In genomic region chr17:56913867-56914640, GRCh38 we compare ENCODE assay signal across 8 cellular contexts. TPM values are rescaled to one million over a fixed set of nuclear protein-coding genes. Genes with fewer than 3 reads are reported as not detected.
DNase-seq lines count a peak whose midpoint lies in the region; ATAC-seq and TF ChIP-seq lines count a peak whose summit lies in the region.

A gene with protein sequence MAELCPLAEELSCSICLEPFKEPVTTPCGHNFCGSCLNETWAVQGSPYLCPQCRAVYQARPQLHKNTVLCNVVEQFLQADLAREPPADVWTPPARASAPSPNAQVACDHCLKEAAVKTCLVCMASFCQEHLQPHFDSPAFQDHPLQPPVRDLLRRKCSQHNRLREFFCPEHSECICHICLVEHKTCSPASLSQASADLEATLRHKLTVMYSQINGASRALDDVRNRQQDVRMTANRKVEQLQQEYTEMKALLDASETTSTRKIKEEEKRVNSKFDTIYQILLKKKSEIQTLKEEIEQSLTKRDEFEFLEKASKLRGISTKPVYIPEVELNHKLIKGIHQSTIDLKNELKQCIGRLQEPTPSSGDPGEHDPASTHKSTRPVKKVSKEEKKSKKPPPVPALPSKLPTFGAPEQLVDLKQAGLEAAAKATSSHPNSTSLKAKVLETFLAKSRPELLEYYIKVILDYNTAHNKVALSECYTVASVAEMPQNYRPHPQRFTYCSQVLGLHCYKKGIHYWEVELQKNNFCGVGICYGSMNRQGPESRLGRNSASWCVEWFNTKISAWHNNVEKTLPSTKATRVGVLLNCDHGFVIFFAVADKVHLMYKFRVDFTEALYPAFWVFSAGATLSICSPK (minus strand): TSS chr17:56914049. CDS start chr17:56913988, 61 bp downstream.

- TF ChIP-seq CTCF in C4-2B (conservative IDR thresholded peaks at IDR 0.05) (no peak), right lobe of liver (IDR thresholded peaks at IDR 0.05) (no peak)

- 0% methylated on average over 14 of the region's 63 CpGs for WGBS in right lobe of liver (ENCODE audit: insufficient coverage, low coverage, low lambda C conversion rate, missing lambda C conversion rate)

- DNase-seq in NCI-H774 (lab: John Stamatoyannopoulos, UW) (peak; percentile 84), dermis microvascular lymphatic vessel endothelial cell (ENCODE audit: low read depth in 2 of 2) (peak; percentile 65 to 92), right lobe of liver (peak; percentile 96 to 98 (median 97))
- DNase-seq in activated CD4-positive, alpha-beta T cell treated with anti-CD3 and anti-CD28 coated beads, Interleukin-2, amount 50 U/mL, for 48 hours, result peak; percentile 92 to 93
- DNase-seq in stimulated activated CD4-positive, alpha-beta T cell treated with anti-CD3 and anti-CD28 coated beads, Interleukin-4, amount 100 ng/mL, for 24 hours, result peak; percentile 88

- peak; percentile 65 for ATAC-seq in GM19372 (IDR thresholded peaks at IDR 0.05; ENCODE audit: low read depth, unreplicated experiment)
- peak; percentile 66 for ATAC-seq in HG03521 (IDR thresholded peaks at IDR 0.05; ENCODE audit: unreplicated experiment)
- ATAC-seq in right lobe of liver, result peak; percentile 74 to 87 (median 81)

- H3K4me1 ChIP-seq in right lobe of liver, result peaks cover 0 to 44% (median 19%) of the 10 kb centered on the region in 4 donors

- H3K36me3 ChIP-seq in right lobe of liver, result no peaks in the 10 kb centered on the region

- peak; percentile 99 for TF ChIP-seq POLR2A in right lobe of liver (IDR thresholded peaks at IDR 0.05)

- intact Hi-C loops in right lobe of liver (cut with DNase I), result no loop called here

- H3K4me3 ChIP-seq in right lobe of liver, result peak within 1 kb of the TSS; percentile 72 to 94 (median 82)

- H3K27me3 ChIP-seq in right lobe of liver, result no peaks in the 10 kb centered on the region

- no peaks in the 10 kb centered on the region for H3K9me3 ChIP-seq in right lobe of liver

- peak within 1 kb of the TSS; percentile 77 for H3K27ac ChIP-seq in C4-2B
- H3K27ac ChIP-seq in right lobe of liver, result peak within 1 kb of the TSS; percentile 87 to 94 (median 94)

RNA-seq across cellular contexts. Expression of the gene that starts here (rescaled TPM):
- total RNA-seq in dermis microvascular lymphatic vessel endothelial cell (24.1 and 30.7 TPM in 2 replicates), right lobe of liver (10 to 100 TPM; 35.6 to 60.8 (median 49.8) TPM)

Comparison
In these comparisons a context has a peak if more than half of its experiments do, and no peak if none do; other contexts are left out.
1. Peak in every context shown above with its lines: DNase-seq, ATAC-seq, H3K4me3 ChIP-seq and H3K27ac ChIP-seq.